ENCODE assay signal across 8 cellular contexts in genomic region chr11:65014146-65014960, GRCh38. TPM values are rescaled to one million over a fixed set of nuclear protein-coding genes. Genes with fewer than 3 reads are reported as not detected.
DNase-seq lines count a peak whose midpoint lies in the region; ATAC-seq lines count a peak whose summit lies in the region.

ARL2 (plus strand) TSS chr11:65014160; CDS start chr11:65014208, 48 bp downstream.

- peak; percentile 55 for ATAC-seq in GM21576 (IDR thresholded peaks at IDR 0.05; ENCODE audit: unreplicated experiment)
- peak; percentile 68 to 69 for ATAC-seq in activated CD4-positive, CD25-positive, alpha-beta regulatory T cell treated with anti-CD3 and anti-CD28 coated beads, Interleukin-2, amount 50 U/mL, for 24 hours

- DNase-seq in NCI-H146 (lab: John Stamatoyannopoulos, UW) (peak; percentile 50), NCI-H146 treated with DMSO at 0.1 percent for 48 hours (lab: John Stamatoyannopoulos, UW; ENCODE audit: unreplicated experiment) (no peak), mucosa of gallbladder (ENCODE audit: low spot score) (peak; percentile 15), substantia nigra (lab: John Stamatoyannopoulos, UW) (peak in 19 of 49 donors; percentile 49 to 97 (median 82))
- DNase-seq in Jurkat, Clone E6-1 (ENCODE audit: low read depth, low spot score) = no peak
- DNase-seq in effector CD8-positive, alpha-beta T cell (lab: John Stamatoyannopoulos, UW) = peak; percentile 33

- peak within 1 kb of the TSS; percentile 99 for H3K27ac ChIP-seq in substantia nigra (ENCODE audit: low read depth, low read length, poor library complexity, severe bottlenecking)

- H3K4me3 ChIP-seq in Jurkat, Clone E6-1 (ENCODE audit: low read length) = peak within 1 kb of the TSS; percentile 81

RNA-seq across cellular contexts. Expression of gene ARL2, which starts in this region (rescaled TPM):
- polyA plus RNA-seq in Jurkat, Clone E6-1 (2012; ENCODE audit: insufficient read depth, insufficient read length) = 93.3 TPM
- total RNA-seq in mucosa of gallbladder = 103 TPM

Comparison
In these comparisons a context has a peak if more than half of its experiments do, and no peak if none do; other contexts are left out.
1. DNase-seq: peak in NCI-H146 (single experiment), effector CD8-positive, alpha-beta T cell (single experiment) and mucosa of gallbladder (single experiment); none in NCI-H146 treated with DMSO at 0.1 percent for 48 hours (single experiment) and Jurkat, Clone E6-1 (single experiment).